In genomic region chr18:41967680-41968079, GRCh38 we compare ENCODE assay signal across 20 cellular contexts. TPM values are rescaled to one million over a fixed set of nuclear protein-coding genes. Genes with fewer than 3 reads are reported as not detected.
DNase-seq lines count a peak whose midpoint lies in the region; ATAC-seq, FAIRE-seq and TF ChIP-seq lines count a peak whose summit lies in the region.
"Had no signal": no experiment of that assay in that cellular context is flagged by ENCODE, and none has a peak within 500 bp of the region (broad histone marks: within the 10 kb centered on the region; RNA-seq: fewer than 3 reads in every experiment).

No MANE protein-coding gene starts in this region.

- no peak overlapping the region for H2BK120ac ChIP-seq in H1 (replicated peaks; ENCODE audit: low read depth, low read length)

- no peak for TF ChIP-seq EP300 in H1 (IDR thresholded peaks at IDR 0.05; ENCODE audit: borderline replicate concordance in 1 of 2, low read depth in 2 of 2, low read length in 2 of 2)

- no peak overlapping the region for H3K4ac ChIP-seq in H1 (replicated peaks; ENCODE audit: insufficient read length, low read depth, low read length)

- no peak for TF ChIP-seq RAD21 in H1 (IDR thresholded peaks at IDR 0.05 in 1 of 2, conservative IDR thresholded peaks at IDR 0.05 in 1 of 2; ENCODE audit: low read depth in 2 of 2, low read length in 2 of 2)

- H2BK15ac ChIP-seq in H1 (ENCODE audit: low read length) = no peak overlapping the region

- no peak overlapping the region for H2BK5ac ChIP-seq in H1 (ENCODE audit: low read depth, low read length)

- no peak overlapping the region for H2AFZ ChIP-seq in H1 (ENCODE audit: low read length)

- intact Hi-C loops in colonic mucosa (cut with DNase I) = no loop called here

- H4K91ac ChIP-seq in H1 (replicated peaks; ENCODE audit: insufficient read length, low read length) = no peak overlapping the region

- DNase-seq in G401 (ENCODE audit: low spot score) (peak; percentile 27), NCI-H2171 treated with DMSO at 0.1 percent for 48 hours (lab: John Stamatoyannopoulos, UW) (peak; percentile 87), H1 (ENCODE audit: low read depth in 1 of 2, low spot score in 2 of 2) (no peak), colonic mucosa (no peak)
- no peak for DNase-seq in activated naive CD4-positive, alpha-beta T cell treated with anti-CD3 and anti-CD28 coated beads, Interleukin-2, amount 50 U/mL, for 16 hours
- DNase-seq: aorta; CD4-positive, CD25-positive, alpha-beta regulatory T cell; DMS153; effector memory CD8-positive, alpha-beta T cell; GF-D8; NCI-H146; NCI-H774; occipital lobe; OCI-M1; right lobe of liver had no signal

- no peak overlapping the region for H3K23ac ChIP-seq in H1 (ENCODE audit: insufficient read length)

- H3K27ac ChIP-seq in H1 (ENCODE audit: low read depth, low read length) (no peak overlapping the region), rectal smooth muscle tissue (ENCODE audit: low read depth, low read length) (peak overlapping the region; percentile 27), colonic mucosa (no peak overlapping the region)
- H3K27ac ChIP-seq: esophagus muscularis mucosa, gastroesophageal sphincter, right lobe of liver had no signal

- H4K5ac ChIP-seq in H1 (ENCODE audit: insufficient read length, low read depth, low read length) = no peak overlapping the region

- H3K18ac ChIP-seq in H1 (ENCODE audit: extremely low read depth, low read length) = no peak overlapping the region

- WGBS in H1 (ENCODE audit: extremely low coverage in 1 of 2, insufficient coverage in 1 of 2, insufficient read length in 1 of 2, insufficient replicate concordance in 2 of 2, low coverage in 1 of 2, low lambda C conversion rate in 2 of 2, missing lambda C conversion rate in 1 of 2), 2 experiments = 94% methylated on average over 2 of the region's 2 CpGs; no CpG with 5 or more reads in 1 of the 2 experiments

- H3K27me3 ChIP-seq in H1 (replicated peaks in 1 of 4; ENCODE audit: control insufficient read depth in 3 of 4, extremely low read depth in 1 of 4, insufficient read depth in 3 of 4, low read length in 3 of 4) (no peaks in the 10 kb centered on the region), rectal smooth muscle tissue (ENCODE audit: control insufficient read depth, insufficient read depth, low read length) (no peaks in the 10 kb centered on the region), colonic mucosa (no peaks in the 10 kb centered on the region)
- H3K27me3 ChIP-seq: esophagus muscularis mucosa, gastroesophageal sphincter, right lobe of liver had no signal

- no peaks in the 10 kb centered on the region for H3K4me1 ChIP-seq in H1 (replicated peaks in 1 of 4; ENCODE audit: control insufficient read depth in 3 of 4, insufficient read depth in 4 of 4, low read length in 3 of 4)
- H3K4me1 ChIP-seq in rectal smooth muscle tissue (ENCODE audit: control insufficient read depth, insufficient read depth, low read length) = peaks cover 9% of the 10 kb centered on the region
- no peaks in the 10 kb centered on the region for H3K4me1 ChIP-seq in colonic mucosa
- H3K4me1 ChIP-seq: right lobe of liver had no signal

- peaks cover 0 to 35% of the 10 kb centered on the region in 2 experiments; a peak in 2 of 4 replicates for H3K79me2 ChIP-seq in H1 (ENCODE audit: control insufficient read depth in 1 of 2, insufficient read depth in 2 of 2, low read length in 2 of 2)

- no peak overlapping the region for H3K14ac ChIP-seq in H1 (ENCODE audit: insufficient read length)

- in situ Hi-C loops in G401 (cut with HindIII; ENCODE audit: low sequenced_read_pairs) = no loop called here

- TF ChIP-seq CTCF in H1 (IDR thresholded peaks at IDR 0.05; ENCODE audit: control extremely low read depth in 1 of 3, insufficient read depth in 1 of 3, low read depth in 1 of 3, low read length in 3 of 3) (no peak), colonic mucosa (IDR thresholded peaks at IDR 0.05) (no peak)

- peaks cover 0 to 2% of the 10 kb centered on the region in 2 experiments for H4K20me1 ChIP-seq in H1 (replicated peaks in 1 of 2; ENCODE audit: control insufficient read depth in 1 of 2, insufficient read depth in 2 of 2, low read length in 2 of 2)

- no peak for TF ChIP-seq POLR2A in H1 (IDR thresholded peaks at IDR 0.05; ENCODE audit: control extremely low read depth in 1 of 2, low read depth in 2 of 2, low read length in 2 of 2)

- no peak overlapping the region for H2BK12ac ChIP-seq in H1 (ENCODE audit: low read depth, low read length)

- no peaks in the 10 kb centered on the region for H3K23me2 ChIP-seq in H1 (ENCODE audit: low read depth, low read length)

- H3K36me3 ChIP-seq in H1 (ENCODE audit: control insufficient read depth in 2 of 4, insufficient read depth in 4 of 4, low read length in 3 of 4) (peaks cover 2 to 54% (median 8%) of the 10 kb centered on the region in 4 experiments; a peak in 7 of 8 replicates), rectal smooth muscle tissue (ENCODE audit: control insufficient read depth, insufficient read depth, low read length) (peaks cover 8% of the 10 kb centered on the region), colonic mucosa (no peaks in the 10 kb centered on the region)

- H3K9me3 ChIP-seq in H1 (ENCODE audit: insufficient read depth in 2 of 2, low read depth in 1 of 2, low read length in 1 of 2) (no peaks in the 10 kb centered on the region), colonic mucosa (no peaks in the 10 kb centered on the region)
- H3K9me3 ChIP-seq: esophagus muscularis mucosa, gastroesophageal sphincter, right lobe of liver had no signal

- POLR2A ChIA-PET in H1 (lab: Charles Lee; ENCODE audit: partially characterized antibody) = no interaction called here

- no peak overlapping the region for H3K4me3 ChIP-seq in H1 (ENCODE audit: extremely low read depth in 1 of 4, insufficient read depth in 2 of 4, low read depth in 3 of 4, low read length in 4 of 4)
- H3K4me3 ChIP-seq in rectal smooth muscle tissue (ENCODE audit: low read length) = no peak overlapping the region
- H3K4me3 ChIP-seq in colonic mucosa = no peak overlapping the region
- H3K4me3 ChIP-seq: esophagus muscularis mucosa, gastroesophageal sphincter, right lobe of liver had no signal

- H3K9ac ChIP-seq in H1 (replicated peaks in 1 of 4; ENCODE audit: extremely low read depth in 1 of 4, low read depth in 3 of 4, low read length in 3 of 4) (no peak overlapping the region), rectal smooth muscle tissue (ENCODE audit: low read length) (no peak overlapping the region), colonic mucosa (ENCODE audit: low read depth in 2 of 2, low read length in 2 of 2) (no peak overlapping the region)

- ATAC-seq in GM21723 (IDR thresholded peaks at IDR 0.05; ENCODE audit: unreplicated experiment) = no peak
- ATAC-seq: effector memory CD8-positive, alpha-beta T cell; gastroesophageal sphincter; right lobe of liver had no signal

- no peak overlapping the region for H3K4me2 ChIP-seq in H1 (ENCODE audit: insufficient read depth in 1 of 2, low read depth in 2 of 2, low read length in 2 of 2)

- no peak overlapping the region for H2AK5ac ChIP-seq in H1 (ENCODE audit: low read depth, low read length)

- no peak overlapping the region for H3K56ac ChIP-seq in H1 (replicated peaks; ENCODE audit: insufficient read length, low read depth, low read length)

- no peak for FAIRE-seq in H1 (lab: Jason Lieb, UNC)
- FAIRE-seq: urothelium cell line had no signal

- H4K8ac ChIP-seq in H1 (ENCODE audit: extremely low read depth, insufficient read depth, low read length) = peak overlapping the region; percentile 3; the same call in 1 of the 2 replicates

- CTCF ChIA-PET in H1 (lab: Charles Lee; ENCODE audit: partially characterized antibody) = no interaction called here

- H3K79me1 ChIP-seq in H1 (ENCODE audit: low read depth, low read length) = peaks cover 6% of the 10 kb centered on the region

- H2BK20ac ChIP-seq in H1 (ENCODE audit: low read length) = no peak overlapping the region

TF ChIP-seq in H1, 55 proteins besides CTCF, POLR2A, EP300 and RAD21:
- TF ChIP-seq E2F6 (IDR thresholded peaks at IDR 0.05) (no peak), SP1 (IDR thresholded peaks at IDR 0.05; ENCODE audit: low read depth, low read length) (no peak)

RNA-seq across cellular contexts. Expression of gene PIK3C3, which starts 12.6 kb away (rescaled TPM):
- total RNA-seq in G401 (2014; rRNA removed; shearing (Covaris generic)) = 36.6 and 38.1 TPM in 2 replicates
- total RNA-seq in H1 (2021; fragmentation: NEBNext Ultra II Directional; extraction: Animal tissue kit (Norgen Biotek cat#: 25700)) = 47.4 and 51.4 TPM in 2 replicates
- polyA plus RNA-seq in H1 (2011; rRNA removed) = 10.2 and 15.3 TPM in 2 replicates
- polyA plus RNA-seq in H1 (2011; cell fraction: cytosol; rRNA removed) = 25.2 TPM
- 12.7 TPM for polyA plus RNA-seq in H1 (2011; cell fraction: nucleus; rRNA removed)
- polyA plus RNA-seq in H1 (2012, experiment 1 of 2) = 24.3 to 38.4 TPM (median 31.1 TPM) in 4 replicates
- polyA plus RNA-seq in H1 (2012, experiment 2 of 2) = 1.8 TPM
- 21.1 TPM for polyA plus RNA-seq in H1 (2013, experiment 1 of 2)
- 21.8 TPM for polyA plus RNA-seq in H1 (2013, experiment 2 of 2)
- polyA minus RNA-seq in H1 (2011; rRNA and poly(A)+ RNA removed) = 45.7 and 90.8 TPM in 2 replicates
- polyA minus RNA-seq in H1 (2011; cell fraction: cytosol; rRNA and poly(A)+ RNA removed) = 16.9 TPM
- polyA minus RNA-seq in H1 (2011; cell fraction: nucleus; rRNA and poly(A)+ RNA removed) = 83.3 TPM
- total RNA-seq in colonic mucosa = 10 to 100 TPM; 32.0 to 40.3 TPM

Comparison
In these comparisons a context has a peak if more than half of its experiments do, and no peak if none do; other contexts are left out.
1. DNase-seq: peak in G401 (single experiment) and NCI-H2171 treated with DMSO at 0.1 percent for 48 hours (single experiment); none in H1 (0 of 2), colonic mucosa (single experiment) and activated naive CD4-positive, alpha-beta T cell treated with anti-CD3 and anti-CD28 coated beads, Interleukin-2, amount 50 U/mL, for 16 hours (single experiment).